In genomic region chr5:734145-734544, GRCh38 we compare ENCODE assay signal across 2 cellular contexts. TPM values are rescaled to one million over a fixed set of nuclear protein-coding genes. Genes with fewer than 3 reads are reported as not detected.
"Had no signal": no experiment of that assay in that cellular context is flagged by ENCODE, and none has a peak within 500 bp of the region (broad histone marks: within the 10 kb centered on the region; RNA-seq: fewer than 3 reads in every experiment).

No MANE protein-coding gene starts in this region.

RNA-seq across cellular contexts. Expression of gene ZDHHC11B, which starts 50.4 kb away (rescaled TPM):
- total RNA-seq: dermis microvascular lymphatic vessel endothelial cell, glomerular endothelial cell had no signal
